Comparison of ENCODE assay signal across 11 cellular contexts in genomic region chr2:236745420-236746210, GRCh38.
DNase-seq lines count a peak whose midpoint lies in the region; ATAC-seq, FAIRE-seq and TF ChIP-seq lines count a peak whose summit lies in the region.
"Had no signal": no experiment of that assay in that cellular context is flagged by ENCODE, and none has a peak within 500 bp of the region (broad histone marks: within the 10 kb centered on the region; RNA-seq: fewer than 3 reads in every experiment).

No MANE protein-coding gene starts in this region.

- peak overlapping the region; percentile 45 for H3K9ac ChIP-seq in endodermal cell (ENCODE audit: extremely low read depth, low read length, poor library complexity, severe bottlenecking)

- peak overlapping the region; percentile 26 for H3K27ac ChIP-seq in endodermal cell (ENCODE audit: low read depth, low read length)
- H3K27ac ChIP-seq in osteoblast (ENCODE audit: low read depth, low read length), result peak overlapping the region; percentile 99
- no peak overlapping the region for H3K27ac ChIP-seq in ovary

- FAIRE-seq in D721Med (lab: Jason Lieb, UNC), result no peak

- H3K9me3 Mint-ChIP-seq in endodermal cell, result no peaks in the 10 kb centered on the region

- peak overlapping the region; percentile 32 for H3K4me2 ChIP-seq in osteoblast (ENCODE audit: insufficient read depth, low read length)

- DNase-seq in D721Med (ENCODE audit: insufficient read length, low spot score), result peak; percentile 55
- DNase-seq in NCI-H526 treated with DMSO at 0.1 percent for 48 hours (lab: John Stamatoyannopoulos, UW), result peak; percentile 92
- peak; percentile 83 for DNase-seq in endodermal cell
- DNase-seq in osteoblast (ENCODE audit: insufficient read length, low spot score, missing footprints), result no peak
- DNase-seq in ovary, result no peak
- no peak for DNase-seq in NCI-H2029 treated with DMSO at 0.1 percent for 48 hours (lab: John Stamatoyannopoulos, UW)
- no peak for DNase-seq in activated naive CD4-positive, alpha-beta T cell (lab: John Stamatoyannopoulos, UW)
- DNase-seq: activated CD8-positive, alpha-beta memory T cell treated with anti-CD3 and anti-CD28 coated beads, Interleukin-2, amount 10 ng/mL, durations not matched to agents 7 days and 5 days; left colon had no signal

- no peak overlapping the region for H3K4me3 ChIP-seq in endodermal cell (ENCODE audit: low read length)
- no peak overlapping the region for H3K4me3 ChIP-seq in osteoblast (ENCODE audit: insufficient read depth, low read length)
- no peak overlapping the region for H3K4me3 ChIP-seq in ovary

- H3K4me1 ChIP-seq in endodermal cell (ENCODE audit: control insufficient read depth, insufficient read depth, low read length) (peaks cover 30% of the 10 kb centered on the region), osteoblast (ENCODE audit: insufficient read depth, low read length) (peaks cover 49% of the 10 kb centered on the region), ovary (ENCODE audit: insufficient read depth) (no peaks in the 10 kb centered on the region)

- H3K36me3 ChIP-seq in endodermal cell (ENCODE audit: control insufficient read depth, insufficient read depth, low read length), result no peaks in the 10 kb centered on the region
- H3K36me3 ChIP-seq in osteoblast (ENCODE audit: insufficient read depth, low read length), result no peaks in the 10 kb centered on the region
- no peaks in the 10 kb centered on the region for H3K36me3 ChIP-seq in ovary

- no peaks in the 10 kb centered on the region for H4K20me1 ChIP-seq in osteoblast (ENCODE audit: insufficient read depth, low read length)

- TF ChIP-seq POLR2A in ovary (IDR thresholded peaks at IDR 0.05), result no peak

- 42 to 55% methylated on average over 3 to 5 of the region's 5 CpGs for WGBS in endodermal cell (ENCODE audit: insufficient coverage in 1 of 2, insufficient read length in 1 of 2), 2 experiments
- WGBS in ovary, 3 donors, result 58 to 64% (median 60%) methylated on average over 5 of the region's 5 CpGs

- H3K27me3 ChIP-seq in endodermal cell (ENCODE audit: control insufficient read depth, insufficient read depth, low read length, poor library complexity, severe bottlenecking) (no peaks in the 10 kb centered on the region), osteoblast (ENCODE audit: insufficient read depth, low read length) (no peaks in the 10 kb centered on the region), ovary (no peaks in the 10 kb centered on the region)

- no peak overlapping the region for H3K4me3 Mint-ChIP-seq in endodermal cell
- H3K4me3 Mint-ChIP-seq: activated CD8-positive, alpha-beta memory T cell treated with anti-CD3 and anti-CD28 coated beads, Interleukin-2, amount 10 ng/mL, durations not matched to agents 7 days and 5 days had no signal

- no peaks in the 10 kb centered on the region for H3K36me3 Mint-ChIP-seq in endodermal cell (ENCODE audit: low read depth)
- H3K36me3 Mint-ChIP-seq: activated CD8-positive, alpha-beta memory T cell treated with anti-CD3 and anti-CD28 coated beads, Interleukin-2, amount 10 ng/mL, durations not matched to agents 7 days and 5 days had no signal

- H2AFZ ChIP-seq in osteoblast (ENCODE audit: low read length), result no peak overlapping the region

- H3K4me1 Mint-ChIP-seq in endodermal cell, result peaks cover 56% of the 10 kb centered on the region
- H3K4me1 Mint-ChIP-seq: activated CD8-positive, alpha-beta memory T cell treated with anti-CD3 and anti-CD28 coated beads, Interleukin-2, amount 10 ng/mL, durations not matched to agents 7 days and 5 days had no signal

- H3K27me3 Mint-ChIP-seq in endodermal cell (ENCODE audit: insufficient read depth), result peaks cover 2% of the 10 kb centered on the region

- TF ChIP-seq EP300 in ovary (IDR thresholded peaks at IDR 0.05), result no peak

- no peak for ATAC-seq in HG03565 (IDR thresholded peaks at IDR 0.05; ENCODE audit: unreplicated experiment)
- ATAC-seq: activated CD8-positive, alpha-beta memory T cell treated with anti-CD3 and anti-CD28 coated beads, Interleukin-2, amount 10 ng/mL, durations not matched to agents 7 days and 5 days; left colon; Panc1 had no signal

- intact Hi-C loops in ovary (cut with DNase I), result no loop called here

- no peaks in the 10 kb centered on the region for H3K79me2 ChIP-seq in osteoblast (ENCODE audit: insufficient read depth, low read length)

- peak overlapping the region; percentile 65 for H3K27ac Mint-ChIP-seq in endodermal cell
- H3K27ac Mint-ChIP-seq: activated CD8-positive, alpha-beta memory T cell treated with anti-CD3 and anti-CD28 coated beads, Interleukin-2, amount 10 ng/mL, durations not matched to agents 7 days and 5 days had no signal

- H3K9me3 ChIP-seq in endodermal cell (ENCODE audit: control insufficient read depth, low read length), result no peaks in the 10 kb centered on the region
- no peaks in the 10 kb centered on the region for H3K9me3 ChIP-seq in osteoblast (ENCODE audit: low read depth, low read length)
- H3K9me3 ChIP-seq in ovary, result no peaks in the 10 kb centered on the region

- no peak for TF ChIP-seq CTCF in D721Med (IDR thresholded peaks at IDR 0.05; ENCODE audit: insufficient read depth, missing control alignments)
- TF ChIP-seq CTCF in endodermal cell (conservative IDR thresholded peaks at IDR 0.05), result no peak
- TF ChIP-seq CTCF in osteoblast (IDR thresholded peaks at IDR 0.05; ENCODE audit: extremely low read depth, low read depth, low read length), result no peak
- no peak for TF ChIP-seq CTCF in ovary (IDR thresholded peaks at IDR 0.05)

Comparison
In these comparisons a context has a peak if more than half of its experiments do, and no peak if none do; other contexts are left out.
1. DNase-seq: peak in D721Med (single experiment), NCI-H526 treated with DMSO at 0.1 percent for 48 hours (single experiment) and endodermal cell (single experiment); none in osteoblast (single experiment), ovary (0 of 5), NCI-H2029 treated with DMSO at 0.1 percent for 48 hours (single experiment) and activated naive CD4-positive, alpha-beta T cell (0 of 4).
2. H3K27ac ChIP-seq: peak in endodermal cell (single experiment) and osteoblast (single experiment); none in ovary (0 of 2).